ENCODE assay signal across 8 cellular contexts in genomic region chr7:5419523-5420107, GRCh38. TPM values are rescaled to one million over a fixed set of nuclear protein-coding genes. Genes with fewer than 3 reads are reported as not detected.
A peak's percentile ranks its signal among the peaks of the same experiment; 100 is the strongest.
DNase-seq lines count a peak whose midpoint lies in the region; ATAC-seq and TF ChIP-seq lines count a peak whose summit lies in the region.

No MANE protein-coding gene starts in this region.

- POLR2A ChIA-PET in AG04450 (lab: Yijun Ruan, JAX) = no interaction called here

- H3K9me3 ChIP-seq in AG04450 (ENCODE audit: control insufficient read depth, insufficient read depth, low read length) = no peaks in the 10 kb centered on the region; the same call in 1 of the 2 replicates
- H3K9me3 ChIP-seq in MM.1S (replicated peaks; ENCODE audit: insufficient read depth, low read length) = no peaks in the 10 kb centered on the region

- no peaks in the 10 kb centered on the region for H3K27me3 ChIP-seq in AG04450 (ENCODE audit: control insufficient read depth, insufficient read depth, low read length)
- peaks cover 15% of the 10 kb centered on the region for H3K27me3 ChIP-seq in MM.1S (replicated peaks; ENCODE audit: insufficient read depth, low read length)

- H3K27ac ChIP-seq in AG04450 (ENCODE audit: low read depth, low read length) (peak overlapping the region; percentile 61), MM.1S (ENCODE audit: low read length) (no peak overlapping the region)

- TF ChIP-seq CTCF in AG04450 (IDR thresholded peaks at IDR 0.05; ENCODE audit: low read depth, low read length) = no peak
- no peak for TF ChIP-seq CTCF in MM.1S (IDR thresholded peaks at IDR 0.05; ENCODE audit: low read length)

- no peaks in the 10 kb centered on the region for H4K20me1 ChIP-seq in MM.1S (ENCODE audit: insufficient read depth, low read length)

- no peaks in the 10 kb centered on the region for H3K9me2 ChIP-seq in MM.1S (replicated peaks; ENCODE audit: insufficient read depth, low read length)

- H3K27ac Mint-ChIP-seq in effector memory CD8-positive, alpha-beta T cell = no peak overlapping the region

- CTCF ChIA-PET in AG04450 (lab: Charles Lee) = no interaction called here

- no peaks in the 10 kb centered on the region for H3K36me3 ChIP-seq in MM.1S (replicated peaks; ENCODE audit: insufficient read depth, low read length)

- peaks cover 49 to 69% of the 10 kb centered on the region in 2 donors for H3K27me3 Mint-ChIP-seq in effector memory CD8-positive, alpha-beta T cell

- no peak overlapping the region for H3K9ac ChIP-seq in MM.1S (ENCODE audit: low read length)

- peaks cover 4% of the 10 kb centered on the region for H3K36me3 Mint-ChIP-seq in effector memory CD8-positive, alpha-beta T cell (ENCODE audit: insufficient read depth)

- H3K4me3 ChIP-seq in AG04450 (ENCODE audit: low read depth, low read length) (peak overlapping the region; percentile 85), MM.1S (ENCODE audit: low read length) (no peak overlapping the region)

- H2AFZ ChIP-seq in MM.1S (ENCODE audit: low read length) = no peak overlapping the region

- H3K79me2 ChIP-seq in MM.1S (ENCODE audit: low read length) = peaks cover 60% of the 10 kb centered on the region

- peak overlapping the region; percentile 82; the same call in 1 of the 2 replicates for H3K4me2 ChIP-seq in MM.1S (ENCODE audit: low read depth, low read length)

- H3K9me3 Mint-ChIP-seq in effector memory CD8-positive, alpha-beta T cell = no peaks in the 10 kb centered on the region

- peaks cover 22% of the 10 kb centered on the region in 2 donors for H3K4me1 Mint-ChIP-seq in effector memory CD8-positive, alpha-beta T cell (ENCODE audit: low read depth in 2 of 2)

- peaks cover 12% of the 10 kb centered on the region; the same call in 1 of the 2 replicates for H3F3A ChIP-seq in MM.1S (ENCODE audit: insufficient read depth, low read length)

- DNase-seq in AG04450 (ENCODE audit: low read depth, low spot score) = no peak
- DNase-seq in MM.1S = no peak
- DNase-seq in effector memory CD8-positive, alpha-beta T cell = no peak
- DNase-seq in myocyte (ENCODE audit: low read depth) = peak; percentile 51
- DNase-seq in NOMO-1 treated with DMSO at 0.1 percent for 48 hours (lab: John Stamatoyannopoulos, UW; ENCODE audit: unreplicated experiment) = no peak
- DNase-seq in islet precursor cell = no peak

- H3K4me3 Mint-ChIP-seq in effector memory CD8-positive, alpha-beta T cell = peak overlapping the region; percentile 82 to 85

- ATAC-seq in effector memory CD8-positive, alpha-beta T cell (replicated peaks) = no peak
- ATAC-seq in GM21423 (IDR thresholded peaks at IDR 0.05; ENCODE audit: unreplicated experiment) (no peak), GM18498 (IDR thresholded peaks at IDR 0.05; ENCODE audit: unreplicated experiment) (no peak)

- no peaks in the 10 kb centered on the region for H3K4me1 ChIP-seq in MM.1S (ENCODE audit: low read length)

RNA-seq across cellular contexts. Expression of gene TNRC18, which starts 4.0 kb away (rescaled TPM):
- 13.4 and 15.6 TPM in 2 replicates for polyA plus RNA-seq in AG04450 (2011; rRNA removed)
- 46.9 and 47.3 TPM in 2 replicates for polyA minus RNA-seq in AG04450 (2011; rRNA and poly(A)+ RNA removed)
- 27.7 and 32.3 TPM in 2 replicates for total RNA-seq in myocyte
- polyA plus RNA-seq in myocyte (2012) = 68.9 TPM
